In genomic region chr12:14240873-14241220, GRCh38 we compare ENCODE assay signal across 11 cellular contexts.
A peak's percentile ranks its signal among the peaks of the same experiment; 100 is the strongest.
DNase-seq lines count a peak whose midpoint lies in the region; ATAC-seq, FAIRE-seq and TF ChIP-seq lines count a peak whose summit lies in the region.
"Had no signal": no experiment of that assay in that cellular context is flagged by ENCODE, and none has a peak within 500 bp of the region (broad histone marks: within the 10 kb centered on the region; RNA-seq: fewer than 3 reads in every experiment).

No MANE protein-coding gene starts in this region.

- peak overlapping the region; percentile 73 for H3K27ac Mint-ChIP-seq in activated T-helper 1 cell treated with anti-CD3 and anti-CD28 coated beads, Interleukin-12 subunit alpha, Interleukin-12 subunit beta, Interleukin-2, Interleukin-4 antibody, amounts not matched to agents 30 ng/mL and 10 ng/mL and 1 ng/mL, durations not matched to agents 14 hours and 24 hours and 36 hours
- peak overlapping the region; percentile 90 for H3K27ac Mint-ChIP-seq in mesothelial cell of epicardium

- no peak for FAIRE-seq in small intestine (lab: Jason Lieb, UNC)

- H3K27ac ChIP-seq in small intestine (ENCODE audit: low read depth in 1 of 2, low read length in 1 of 2), result no peak overlapping the region

- DNase-seq in BE2C, result no peak
- no peak for DNase-seq in GM10248 (ENCODE audit: extremely low spot score)
- no peak for DNase-seq in activated T-helper 1 cell treated with anti-CD3 and anti-CD28 coated beads, Interleukin-12 subunit alpha, Interleukin-12 subunit beta, Interleukin-2, Interleukin-4 antibody, amounts not matched to agents 30 ng/mL and 10 ng/mL and 1 ng/mL, durations not matched to agents 14 hours and 24 hours and 36 hours (ENCODE audit: low spot score)
- DNase-seq in mesothelial cell of epicardium (ENCODE audit: low spot score in 2 of 2, unreplicated experiment in 2 of 2), result no peak
- no peak for DNase-seq in small intestine
- no peak for DNase-seq in NAMALWA (ENCODE audit: low spot score)
- DNase-seq: NCI-H1105 treated with DMSO at 0.1 percent for 48 hours; NCI-H446 treated with DMSO at 0.1 percent for 48 hours; stimulated activated CD4-positive, alpha-beta T cell treated with anti-CD3 and anti-CD28 coated beads, Interleukin-1b, Interleukin-23, amount 100 ng/mL, for 48 hours had no signal

- ATAC-seq in HG02763 (IDR thresholded peaks at IDR 0.05; ENCODE audit: unreplicated experiment) (no peak), HG03442 (IDR thresholded peaks at IDR 0.05; ENCODE audit: unreplicated experiment) (no peak)

- no peak for TF ChIP-seq CTCF in BE2C (IDR thresholded peaks at IDR 0.05; ENCODE audit: low read depth, low read length)
- TF ChIP-seq CTCF in GM10248 (IDR thresholded peaks at IDR 0.05; ENCODE audit: control extremely low read depth, extremely low read depth, low read depth, missing control alignments), result peak; percentile 1
- TF ChIP-seq CTCF in mesothelial cell of epicardium (IDR thresholded peaks at IDR 0.05; ENCODE audit: unreplicated experiment), result no peak

- H3K4me3 ChIP-seq in BE2C (ENCODE audit: low read depth, low read length) (peak overlapping the region; percentile 50; the same call in 1 of the 2 replicates), small intestine (ENCODE audit: low read depth in 1 of 2, low read length in 2 of 2) (no peak overlapping the region)

- H3K36me3 Mint-ChIP-seq in activated T-helper 1 cell treated with anti-CD3 and anti-CD28 coated beads, Interleukin-12 subunit alpha, Interleukin-12 subunit beta, Interleukin-2, Interleukin-4 antibody, amounts not matched to agents 30 ng/mL and 10 ng/mL and 1 ng/mL, durations not matched to agents 14 hours and 24 hours and 36 hours (ENCODE audit: low read depth), result peaks cover 7% of the 10 kb centered on the region
- peaks cover 20% of the 10 kb centered on the region for H3K36me3 Mint-ChIP-seq in mesothelial cell of epicardium

- H3K4me1 Mint-ChIP-seq in activated T-helper 1 cell treated with anti-CD3 and anti-CD28 coated beads, Interleukin-12 subunit alpha, Interleukin-12 subunit beta, Interleukin-2, Interleukin-4 antibody, amounts not matched to agents 30 ng/mL and 10 ng/mL and 1 ng/mL, durations not matched to agents 14 hours and 24 hours and 36 hours (ENCODE audit: low read depth), result peaks cover 22% of the 10 kb centered on the region
- peaks cover 26% of the 10 kb centered on the region for H3K4me1 Mint-ChIP-seq in mesothelial cell of epicardium

- H3K4me3 Mint-ChIP-seq in activated T-helper 1 cell treated with anti-CD3 and anti-CD28 coated beads, Interleukin-12 subunit alpha, Interleukin-12 subunit beta, Interleukin-2, Interleukin-4 antibody, amounts not matched to agents 30 ng/mL and 10 ng/mL and 1 ng/mL, durations not matched to agents 14 hours and 24 hours and 36 hours, result peak overlapping the region; percentile 28
- no peak overlapping the region for H3K4me3 Mint-ChIP-seq in mesothelial cell of epicardium

- no peaks in the 10 kb centered on the region for H3K9me3 ChIP-seq in BE2C
- H3K9me3 ChIP-seq in small intestine (ENCODE audit: control insufficient read depth, low read depth), result no peaks in the 10 kb centered on the region

- CTCF ChIA-PET in GM10248 (lab: Yijun Ruan, JAX), result interaction anchor here (1.4 to 1.9 kb wide), 5 partner anchors 12 to 161 kb away, joined by 3 to 8 read pairs (median 4); partner anchors contain the start of gene ATF7IP

- no peaks in the 10 kb centered on the region for H3K27me3 Mint-ChIP-seq in activated T-helper 1 cell treated with anti-CD3 and anti-CD28 coated beads, Interleukin-12 subunit alpha, Interleukin-12 subunit beta, Interleukin-2, Interleukin-4 antibody, amounts not matched to agents 30 ng/mL and 10 ng/mL and 1 ng/mL, durations not matched to agents 14 hours and 24 hours and 36 hours (ENCODE audit: insufficient read depth)
- no peaks in the 10 kb centered on the region for H3K27me3 Mint-ChIP-seq in mesothelial cell of epicardium (ENCODE audit: low read depth)

- no peaks in the 10 kb centered on the region for H3K27me3 ChIP-seq in BE2C
- no peaks in the 10 kb centered on the region for H3K27me3 ChIP-seq in small intestine (ENCODE audit: control insufficient read depth in 2 of 2, insufficient read depth in 2 of 2, low read length in 2 of 2)

- H3K36me3 ChIP-seq in BE2C (no peaks in the 10 kb centered on the region), small intestine (ENCODE audit: control insufficient read depth in 2 of 2, insufficient read depth in 2 of 2, low read length in 2 of 2) (no peaks in the 10 kb centered on the region)

- peaks cover 18% of the 10 kb centered on the region for H3K9me3 Mint-ChIP-seq in activated T-helper 1 cell treated with anti-CD3 and anti-CD28 coated beads, Interleukin-12 subunit alpha, Interleukin-12 subunit beta, Interleukin-2, Interleukin-4 antibody, amounts not matched to agents 30 ng/mL and 10 ng/mL and 1 ng/mL, durations not matched to agents 14 hours and 24 hours and 36 hours
- peaks cover 27% of the 10 kb centered on the region for H3K9me3 Mint-ChIP-seq in mesothelial cell of epicardium

- WGBS in small intestine, 3 donors, result 65 to 71% (median 68%) methylated on average over 4 of the region's 4 CpGs

- POLR2A ChIA-PET in GM10248 (lab: Yijun Ruan, JAX), result no interaction called here

- intact Hi-C loops in activated T-helper 1 cell treated with anti-CD3 and anti-CD28 coated beads, Interleukin-12 subunit alpha, Interleukin-12 subunit beta, Interleukin-2, Interleukin-4 antibody, amounts not matched to agents 30 ng/mL and 10 ng/mL and 1 ng/mL, durations not matched to agents 14 hours and 24 hours and 36 hours (cut with micrococcal nuclease), result no loop called here

- H3K4me1 ChIP-seq in BE2C (peaks cover 14% of the 10 kb centered on the region), small intestine (ENCODE audit: control insufficient read depth in 2 of 2, insufficient read depth in 1 of 2, low read depth in 1 of 2, low read length in 1 of 2) (no peaks in the 10 kb centered on the region)
